ENCODE assay signal across 24 cellular contexts in genomic region chr3:146539315-146539714, GRCh38. TPM values are rescaled to one million over a fixed set of nuclear protein-coding genes. Genes with fewer than 3 reads are reported as not detected.
A peak's percentile ranks its signal among the peaks of the same experiment; 100 is the strongest.
DNase-seq lines count a peak whose midpoint lies in the region; ATAC-seq and TF ChIP-seq lines count a peak whose summit lies in the region.
"Had no signal": no experiment of that assay in that cellular context is flagged by ENCODE, and none has a peak within 500 bp of the region (broad histone marks: within the 10 kb centered on the region; RNA-seq: fewer than 3 reads in every experiment).

No MANE protein-coding gene starts in this region.

- TF ChIP-seq CTCF in CD14-positive monocyte (IDR thresholded peaks at IDR 0.05) (no peak), OCI-LY3 (IDR thresholded peaks at IDR 0.05; ENCODE audit: low read depth, low read length) (no peak), esophagus muscularis mucosa (IDR thresholded peaks at IDR 0.05) (no peak), GM23338 (conservative IDR thresholded peaks at IDR 0.05; ENCODE audit: low read depth in 2 of 2) (no peak)

- H4K20me1 ChIP-seq in OCI-LY3 (ENCODE audit: insufficient read depth, low read length), result no peaks in the 10 kb centered on the region; the same call in 1 of the 2 replicates
- H4K20me1 ChIP-seq in GM23338 (replicated peaks; ENCODE audit: insufficient read depth), result peaks cover 9% of the 10 kb centered on the region; the same call in 1 of the 2 replicates

- intact Hi-C loops in CD14-positive monocyte (cut with micrococcal nuclease) (no loop called here), esophagus muscularis mucosa (cut with DNase I) (no loop called here)

- H3K9me3 ChIP-seq in OCI-LY3 (ENCODE audit: insufficient read depth, low read length) (no peaks in the 10 kb centered on the region), esophagus muscularis mucosa (no peaks in the 10 kb centered on the region)
- H3K9me3 ChIP-seq: gastrocnemius medialis, lower lobe of right lung, MG63, upper lobe of right lung had no signal

- H3K36me3 ChIP-seq in OCI-LY3 (replicated peaks; ENCODE audit: low read depth, low read length), result peaks cover 25% of the 10 kb centered on the region
- H3K36me3 ChIP-seq in esophagus muscularis mucosa, result peaks cover 0 to 3% (median 1%) of the 10 kb centered on the region in 4 donors
- peaks cover 13% of the 10 kb centered on the region for H3K36me3 ChIP-seq in GM23338 (ENCODE audit: insufficient read depth)
- H3K36me3 ChIP-seq: gastrocnemius medialis, lower lobe of right lung, upper lobe of right lung had no signal

- no peak for TF ChIP-seq POLR2A in esophagus muscularis mucosa (IDR thresholded peaks at IDR 0.05; ENCODE audit: low read depth)

- H3K4me1 Mint-ChIP-seq in CD14-positive monocyte, result peaks cover 66% of the 10 kb centered on the region
- H3K4me1 Mint-ChIP-seq in GM23338, result peaks cover 26% of the 10 kb centered on the region

- H3K4me3 ChIP-seq in OCI-LY3 (ENCODE audit: low read length) (no peak overlapping the region), esophagus muscularis mucosa (no peak overlapping the region), GM23338 (no peak overlapping the region)
- H3K4me3 ChIP-seq: gastrocnemius medialis, lower lobe of right lung, MG63, upper lobe of right lung had no signal

- H3K27me3 Mint-ChIP-seq in CD14-positive monocyte (ENCODE audit: low read depth in 3 of 3) (peaks cover 0 to 2% (median 2%) of the 10 kb centered on the region in 3 donors), GM23338 (ENCODE audit: insufficient read depth, low read depth, poor library complexity) (peaks cover 2% of the 10 kb centered on the region)
- H3K27me3 Mint-ChIP-seq: activated T-cell treated with anti-CD3 and anti-CD28 coated beads, Interleukin-2, amount 50 U/mL, for 24 hours; IgD-negative memory B cell had no signal

- no peak for ATAC-seq in GM23338
- ATAC-seq: gastrocnemius medialis, lower lobe of right lung, upper lobe of right lung had no signal

- H3K4me2 ChIP-seq in OCI-LY3 (ENCODE audit: low read length) (peak overlapping the region; percentile 92), GM23338 (no peak overlapping the region)

- H3K27ac ChIP-seq in OCI-LY3 (ENCODE audit: low read length) (no peak overlapping the region), esophagus muscularis mucosa (replicated peaks in 1 of 4) (peak overlapping the region in 3 of 4 donors; percentile 16 to 95 (median 25)), GM23338 (ENCODE audit: low read depth) (no peak overlapping the region)
- H3K27ac ChIP-seq: lower lobe of right lung, upper lobe of right lung had no signal

- no peak for DNase-seq in CD14-positive monocyte (ENCODE audit: low spot score)
- no peak for DNase-seq in esophagus muscularis mucosa (ENCODE audit: extremely low spot score)
- DNase-seq in renal cortical epithelial cell (ENCODE audit: low read depth), result peak; percentile 25
- DNase-seq in GM23338 (ENCODE audit: low spot score), result no peak
- no peak for DNase-seq in NCI-H82 (lab: John Stamatoyannopoulos, UW)
- no peak for DNase-seq in NCI-H1436 treated with DMSO at 0.1 percent for 48 hours (lab: John Stamatoyannopoulos, UW)
- DNase-seq: activated CD4-positive, CD25-positive, alpha-beta regulatory T cell; activated CD8-positive, alpha-beta memory T cell treated with anti-CD3 and anti-CD28 coated beads for 24 hours; activated naive CD4-positive, alpha-beta T cell; activated T-cell treated with anti-CD3 and anti-CD28 coated beads, Interleukin-2, amount 50 U/mL, for 24 hours; anterior cingulate cortex; caudate nucleus; DMS153; gastrocnemius medialis; H9; hypothalamus; islet precursor cell; lower lobe of right lung; MG63; NCI-H1417; NCI-H524 treated with DMSO at 0.1 percent for 48 hours; upper lobe of right lung had no signal

- no peaks in the 10 kb centered on the region for H3K27me3 ChIP-seq in OCI-LY3 (ENCODE audit: low read depth, low read length)
- no peaks in the 10 kb centered on the region for H3K27me3 ChIP-seq in esophagus muscularis mucosa
- H3K27me3 ChIP-seq in GM23338 (ENCODE audit: insufficient read depth), result no peaks in the 10 kb centered on the region
- H3K27me3 ChIP-seq: gastrocnemius medialis, MG63, upper lobe of right lung had no signal

- H3K79me2 ChIP-seq in OCI-LY3 (ENCODE audit: low read length), result peaks cover 46% of the 10 kb centered on the region
- H3K79me2 ChIP-seq in GM23338 (replicated peaks; ENCODE audit: insufficient read depth), result peaks cover 81% of the 10 kb centered on the region

- 33% methylated on average over 3 of the region's 3 CpGs for WGBS in esophagus muscularis mucosa

- H3K4me1 ChIP-seq in OCI-LY3 (ENCODE audit: low read length) (peaks cover 41% of the 10 kb centered on the region), esophagus muscularis mucosa (peaks cover 31 to 82% (median 73%) of the 10 kb centered on the region in 4 donors), GM23338 (ENCODE audit: insufficient read depth) (peaks cover 36% of the 10 kb centered on the region)

- peaks cover 34 to 57% of the 10 kb centered on the region in 2 donors for H3K36me3 Mint-ChIP-seq in CD14-positive monocyte
- peaks cover 37% of the 10 kb centered on the region for H3K36me3 Mint-ChIP-seq in GM23338 (ENCODE audit: low read depth)

- H3F3A ChIP-seq in GM23338 (replicated peaks; ENCODE audit: low read depth), result no peaks in the 10 kb centered on the region

- H2AFZ ChIP-seq in OCI-LY3 (ENCODE audit: low read depth, low read length) (no peak overlapping the region), GM23338 (no peak overlapping the region)

- H3K4me3 Mint-ChIP-seq in CD14-positive monocyte (no peak overlapping the region), GM23338 (no peak overlapping the region)
- H3K4me3 Mint-ChIP-seq: activated T-cell treated with anti-CD3 and anti-CD28 coated beads, Interleukin-2, amount 50 U/mL, for 24 hours; H9 had no signal

- no peak for TF ChIP-seq EP300 in esophagus muscularis mucosa (IDR thresholded peaks at IDR 0.05)

- H3K27ac Mint-ChIP-seq in CD14-positive monocyte (peak overlapping the region in 4 of 7 donors; percentile 19 to 74 (median 60)), GM23338 (no peak overlapping the region)
- H3K27ac Mint-ChIP-seq: activated T-cell treated with anti-CD3 and anti-CD28 coated beads, Interleukin-2, amount 50 U/mL, for 24 hours; H9 had no signal

- H3K9me2 ChIP-seq in GM23338 (ENCODE audit: insufficient read depth), result no peaks in the 10 kb centered on the region

- H3K9ac ChIP-seq in OCI-LY3 (ENCODE audit: low read length), result no peak overlapping the region

- no peaks in the 10 kb centered on the region for H3K9me3 Mint-ChIP-seq in CD14-positive monocyte
- H3K9me3 Mint-ChIP-seq in GM23338, result peaks cover 16% of the 10 kb centered on the region
- H3K9me3 Mint-ChIP-seq: activated T-cell treated with anti-CD3 and anti-CD28 coated beads, Interleukin-2, amount 50 U/mL, for 24 hours; IgD-negative memory B cell had no signal

TF ChIP-seq in GM23338, 12 proteins besides CTCF, POLR2A, EP300 and RAD21 (continues in another document):
- no peak for TF ChIP-seq STAT1 (IDR thresholded peaks at IDR 0.05; ENCODE audit: unreplicated experiment)
- TF ChIP-seq EZH2phosphoT487 (IDR thresholded peaks at IDR 0.05; ENCODE audit: unreplicated experiment), result no peak
- TF ChIP-seq, protein P1, sequence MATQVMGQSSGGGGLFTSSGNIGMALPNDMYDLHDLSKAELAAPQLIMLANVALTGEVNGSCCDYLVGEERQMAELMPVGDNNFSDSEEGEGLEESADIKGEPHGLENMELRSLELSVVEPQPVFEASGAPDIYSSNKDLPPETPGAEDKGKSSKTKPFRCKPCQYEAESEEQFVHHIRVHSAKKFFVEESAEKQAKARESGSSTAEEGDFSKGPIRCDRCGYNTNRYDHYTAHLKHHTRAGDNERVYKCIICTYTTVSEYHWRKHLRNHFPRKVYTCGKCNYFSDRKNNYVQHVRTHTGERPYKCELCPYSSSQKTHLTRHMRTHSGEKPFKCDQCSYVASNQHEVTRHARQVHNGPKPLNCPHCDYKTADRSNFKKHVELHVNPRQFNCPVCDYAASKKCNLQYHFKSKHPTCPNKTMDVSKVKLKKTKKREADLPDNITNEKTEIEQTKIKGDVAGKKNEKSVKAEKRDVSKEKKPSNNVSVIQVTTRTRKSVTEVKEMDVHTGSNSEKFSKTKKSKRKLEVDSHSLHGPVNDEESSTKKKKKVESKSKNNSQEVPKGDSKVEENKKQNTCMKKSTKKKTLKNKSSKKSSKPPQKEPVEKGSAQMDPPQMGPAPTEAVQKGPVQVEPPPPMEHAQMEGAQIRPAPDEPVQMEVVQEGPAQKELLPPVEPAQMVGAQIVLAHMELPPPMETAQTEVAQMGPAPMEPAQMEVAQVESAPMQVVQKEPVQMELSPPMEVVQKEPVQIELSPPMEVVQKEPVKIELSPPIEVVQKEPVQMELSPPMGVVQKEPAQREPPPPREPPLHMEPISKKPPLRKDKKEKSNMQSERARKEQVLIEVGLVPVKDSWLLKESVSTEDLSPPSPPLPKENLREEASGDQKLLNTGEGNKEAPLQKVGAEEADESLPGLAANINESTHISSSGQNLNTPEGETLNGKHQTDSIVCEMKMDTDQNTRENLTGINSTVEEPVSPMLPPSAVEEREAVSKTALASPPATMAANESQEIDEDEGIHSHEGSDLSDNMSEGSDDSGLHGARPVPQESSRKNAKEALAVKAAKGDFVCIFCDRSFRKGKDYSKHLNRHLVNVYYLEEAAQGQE (IDR thresholded peaks at IDR 0.05; ENCODE audit: unreplicated experiment), result no peak
- no peak for TF ChIP-seq JUNB (IDR thresholded peaks at IDR 0.05; ENCODE audit: unreplicated experiment)
- no peak for TF ChIP-seq NANOG (IDR thresholded peaks at IDR 0.05; ENCODE audit: borderline replicate concordance)
- no peak for TF ChIP-seq POLR2AphosphoS5 (IDR thresholded peaks at IDR 0.05; ENCODE audit: low read depth)
- TF ChIP-seq, protein P2, sequence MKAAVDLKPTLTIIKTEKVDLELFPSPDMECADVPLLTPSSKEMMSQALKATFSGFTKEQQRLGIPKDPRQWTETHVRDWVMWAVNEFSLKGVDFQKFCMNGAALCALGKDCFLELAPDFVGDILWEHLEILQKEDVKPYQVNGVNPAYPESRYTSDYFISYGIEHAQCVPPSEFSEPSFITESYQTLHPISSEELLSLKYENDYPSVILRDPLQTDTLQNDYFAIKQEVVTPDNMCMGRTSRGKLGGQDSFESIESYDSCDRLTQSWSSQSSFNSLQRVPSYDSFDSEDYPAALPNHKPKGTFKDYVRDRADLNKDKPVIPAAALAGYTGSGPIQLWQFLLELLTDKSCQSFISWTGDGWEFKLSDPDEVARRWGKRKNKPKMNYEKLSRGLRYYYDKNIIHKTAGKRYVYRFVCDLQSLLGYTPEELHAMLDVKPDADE (IDR thresholded peaks at IDR 0.05), result no peak
- TF ChIP-seq CREB1 (CRISPR knock-in tag; IDR thresholded peaks at IDR 0.05; ENCODE audit: low read depth), result no peak

RNA-seq across cellular contexts. Expression of gene PLSCR1, which starts 5.1 kb away (rescaled TPM):
- polyA plus RNA-seq in CD14-positive monocyte, result 100 to 1,000 TPM; 127 to 221 TPM
- total RNA-seq in esophagus muscularis mucosa, result 100 to 1,000 TPM in 1 of 4 donors, 10 to 100 TPM in 3; 40.7 to 221 (median 58.2) TPM
- 183 and 292 TPM in 2 replicates for total RNA-seq in renal cortical epithelial cell
- 70.2 and 78.3 TPM in 2 replicates for total RNA-seq in GM23338 (2014; rRNA removed; shearing (Covaris generic))
- polyA plus RNA-seq in GM23338 (2016; fragmentation: Nextera tagmentation; extraction: Ambion mirVana), result 47.3 and 62.7 TPM in 2 replicates

Comparison
In these comparisons a context has a peak if more than half of its experiments do, and no peak if none do; other contexts are left out.
1. H3K27ac ChIP-seq: peak in esophagus muscularis mucosa (3 of 4); none in OCI-LY3 (single experiment) and GM23338 (single experiment).